8 cellular contexts compared by ENCODE assay signal in the genomic region with DNA sequence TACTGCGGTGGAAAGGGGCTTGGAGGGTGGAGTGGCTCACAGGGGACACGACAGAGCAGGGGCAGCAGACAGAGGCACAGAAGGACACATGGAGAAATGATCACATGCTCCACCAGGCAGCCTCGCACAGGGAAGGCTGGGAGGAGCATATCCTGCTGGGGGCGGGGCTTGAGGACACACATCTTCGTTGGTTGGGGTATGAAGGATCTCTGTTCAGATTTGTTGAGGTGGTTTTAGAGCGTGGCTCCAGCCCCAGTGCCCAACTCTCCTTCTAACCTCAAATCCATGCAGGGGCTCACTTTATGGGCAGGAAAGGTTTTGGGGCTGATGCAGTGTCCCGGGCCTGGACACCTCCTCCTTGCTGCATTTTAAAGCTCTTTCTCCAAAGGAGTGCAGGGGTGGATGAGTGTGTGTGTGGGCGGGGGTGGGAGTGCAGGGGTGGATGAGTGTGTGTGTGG. TPM values are rescaled to one million over a fixed set of nuclear protein-coding genes. Genes with fewer than 3 reads are reported as not detected.
A peak's percentile ranks its signal among the peaks of the same experiment; 100 is the strongest.
DNase-seq lines count a peak whose midpoint lies in the region; ATAC-seq, FAIRE-seq and TF ChIP-seq lines count a peak whose summit lies in the region.

No MANE protein-coding gene starts in this region.

- H3K9me3 ChIP-seq in muscle layer of colon (ENCODE audit: low read length), result no peaks in the 10 kb centered on the region

- no peak overlapping the region for H3K27ac Mint-ChIP-seq in activated CD8-positive, alpha-beta memory T cell treated with anti-CD3 and anti-CD28 coated beads, Interleukin-2, amount 10 ng/mL, durations not matched to agents 7 days and 5 days

- H3K9me3 Mint-ChIP-seq in activated CD8-positive, alpha-beta memory T cell treated with anti-CD3 and anti-CD28 coated beads, Interleukin-2, amount 10 ng/mL, durations not matched to agents 7 days and 5 days (ENCODE audit: low read depth), result no peaks in the 10 kb centered on the region

- H3K27ac ChIP-seq in muscle layer of colon (ENCODE audit: low read depth, low read length), result peak overlapping the region; percentile 78

- CTCF ChIA-PET in activated CD8-positive, alpha-beta memory T cell treated with anti-CD3 and anti-CD28 coated beads, Interleukin-2, amount 10 ng/mL, durations not matched to agents 7 days and 5 days (lab: Charles Lee), result interaction anchor here (1.6 to 10.4 kb wide), 4 partner anchors 10 to 72 kb away, joined by 3 to 120 read pairs (median 58); a partner anchor contains a TSS

- no peaks in the 10 kb centered on the region for H3K27me3 ChIP-seq in muscle layer of colon (ENCODE audit: control insufficient read depth in 1 of 2, insufficient read depth in 2 of 2, low read length in 2 of 2)

- H3K4me3 ChIP-seq in epithelial cell of proximal tubule (ENCODE audit: low read depth, low read length) (peak overlapping the region; percentile 14), muscle layer of colon (ENCODE audit: low read depth in 1 of 2, low read length in 2 of 2) (peak overlapping the region in 1 of 2 donors; percentile 14)

- peaks cover 29% of the 10 kb centered on the region for H3K4me1 ChIP-seq in muscle layer of colon (ENCODE audit: insufficient read depth, low read length)

- DNase-seq in H4 (ENCODE audit: low spot score) (peak; percentile 88), NCI-H446 (lab: John Stamatoyannopoulos, UW) (peak; percentile 78 to 92), epithelial cell of proximal tubule (ENCODE audit: low read depth) (no peak)
- DNase-seq in activated CD8-positive, alpha-beta memory T cell treated with anti-CD3 and anti-CD28 coated beads, Interleukin-2, amount 10 ng/mL, durations not matched to agents 7 days and 5 days, result peak; percentile 67
- DNase-seq in stimulated activated naive CD4-positive, alpha-beta T cell treated with Interleukin-2 at 50 U/mL for 16 hours (lab: John Stamatoyannopoulos, UW), result peak; percentile 38

- H3K9ac ChIP-seq in muscle layer of colon (ENCODE audit: low read length), result peak overlapping the region; percentile 0

- no peak overlapping the region for H3K4me3 Mint-ChIP-seq in activated CD8-positive, alpha-beta memory T cell treated with anti-CD3 and anti-CD28 coated beads, Interleukin-2, amount 10 ng/mL, durations not matched to agents 7 days and 5 days

- peak; percentile 96 for FAIRE-seq in A204.1 (lab: Jason Lieb, UNC)

- H3K36me3 Mint-ChIP-seq in activated CD8-positive, alpha-beta memory T cell treated with anti-CD3 and anti-CD28 coated beads, Interleukin-2, amount 10 ng/mL, durations not matched to agents 7 days and 5 days, result no peaks in the 10 kb centered on the region

- H3K4me1 Mint-ChIP-seq in activated CD8-positive, alpha-beta memory T cell treated with anti-CD3 and anti-CD28 coated beads, Interleukin-2, amount 10 ng/mL, durations not matched to agents 7 days and 5 days, result peaks cover 19% of the 10 kb centered on the region

- H3K27me3 Mint-ChIP-seq in activated CD8-positive, alpha-beta memory T cell treated with anti-CD3 and anti-CD28 coated beads, Interleukin-2, amount 10 ng/mL, durations not matched to agents 7 days and 5 days, result peaks cover 82% of the 10 kb centered on the region

- no peak for TF ChIP-seq CTCF in epithelial cell of proximal tubule (conservative IDR thresholded peaks at IDR 0.05; ENCODE audit: low read depth, low read length)

- ATAC-seq in activated CD8-positive, alpha-beta memory T cell treated with anti-CD3 and anti-CD28 coated beads, Interleukin-2, amount 10 ng/mL, durations not matched to agents 7 days and 5 days, result peak; percentile 24
- no peak for ATAC-seq in GM21360 (IDR thresholded peaks at IDR 0.05; ENCODE audit: unreplicated experiment)

- peaks cover 6% of the 10 kb centered on the region for H3K36me3 ChIP-seq in muscle layer of colon (ENCODE audit: insufficient read depth, low read length)

RNA-seq across cellular contexts. Expression of a gene that starts 0.7 kb away (rescaled TPM):
- 29.5 and 35.2 TPM in 2 replicates for total RNA-seq in H4 (2014; rRNA removed; shearing (Covaris generic))
- total RNA-seq in activated CD8-positive, alpha-beta memory T cell treated with anti-CD3 and anti-CD28 coated beads, Interleukin-2, amount 10 ng/mL, durations not matched to agents 7 days and 5 days, result under 1 TPM; 0.23 to 0.99 TPM
- total RNA-seq in epithelial cell of proximal tubule, result 19.1 and 30.4 TPM in 2 replicates

RNA-seq across cellular contexts. Expression of a gene that starts 5.8 kb away (rescaled TPM):
- total RNA-seq in H4 (2014; rRNA removed; shearing (Covaris generic)), result 8.5 and 13.8 TPM in 2 replicates
- under 1 TPM in 1 of 2 experiments, not detected in 1; 0.82 TPM for total RNA-seq in activated CD8-positive, alpha-beta memory T cell treated with anti-CD3 and anti-CD28 coated beads, Interleukin-2, amount 10 ng/mL, durations not matched to agents 7 days and 5 days
- total RNA-seq in epithelial cell of proximal tubule, result 1.0 and 1.2 TPM in 2 replicates

RNA-seq across cellular contexts. Expression of a gene that starts 13.3 kb away (rescaled TPM):
- total RNA-seq in H4 (2014; rRNA removed; shearing (Covaris generic)), result 0.12 and 1.0 TPM in 2 replicates
- total RNA-seq in activated CD8-positive, alpha-beta memory T cell treated with anti-CD3 and anti-CD28 coated beads, Interleukin-2, amount 10 ng/mL, durations not matched to agents 7 days and 5 days, result under 1 TPM in 1 of 2 experiments, not detected in 1; 0.12 TPM
- 0.29 and 4.2 TPM in 2 replicates for total RNA-seq in epithelial cell of proximal tubule

RNA-seq across cellular contexts. Expression of a gene that starts 23.6 kb away (rescaled TPM):
- total RNA-seq in H4 (2014; rRNA removed; shearing (Covaris generic)), result 75.3 and 101 TPM in 2 replicates
- 100 to 1,000 TPM in 1 of 2 experiments, 10 to 100 TPM in 1; 89.1 to 125 TPM for total RNA-seq in activated CD8-positive, alpha-beta memory T cell treated with anti-CD3 and anti-CD28 coated beads, Interleukin-2, amount 10 ng/mL, durations not matched to agents 7 days and 5 days
- total RNA-seq in epithelial cell of proximal tubule, result 85.0 and 97.4 TPM in 2 replicates

RNA-seq across cellular contexts. Expression of a gene that starts 24.5 kb away (rescaled TPM):
- 86.2 and 91.4 TPM in 2 replicates for total RNA-seq in H4 (2014; rRNA removed; shearing (Covaris generic))
- 100 to 1,000 TPM in 1 of 2 experiments, 10 to 100 TPM in 1; 98.8 to 129 TPM for total RNA-seq in activated CD8-positive, alpha-beta memory T cell treated with anti-CD3 and anti-CD28 coated beads, Interleukin-2, amount 10 ng/mL, durations not matched to agents 7 days and 5 days
- total RNA-seq in epithelial cell of proximal tubule, result 60.5 and 83.8 TPM in 2 replicates

Comparison
In these comparisons a context has a peak if more than half of its experiments do, and no peak if none do; other contexts are left out.
1. RNA of a gene that starts 0.7 kb away (total RNA-seq): 19.1 to 30.4 TPM in epithelial cell of proximal tubule and 29.5 to 35.2 TPM in H4; 0.23 to 0.99 TPM in activated CD8-positive, alpha-beta memory T cell treated with anti-CD3 and anti-CD28 coated beads, Interleukin-2, amount 10 ng/mL, durations not matched to agents 7 days and 5 days; every median in the first group is over 10 times any median in the second.